25 cellular contexts compared by ENCODE assay signal in genomic region chr10:93206652-93207051, GRCh38.
A peak's percentile ranks its signal among the peaks of the same experiment; 100 is the strongest.
DNase-seq lines count a peak whose midpoint lies in the region; TF ChIP-seq lines count a peak whose summit lies in the region.
"Had no signal": no experiment of that assay in that cellular context is flagged by ENCODE, and none has a peak within 500 bp of the region (broad histone marks: within the 10 kb centered on the region; RNA-seq: fewer than 3 reads in every experiment).

No MANE protein-coding gene starts in this region.

- H3K4me3 ChIP-seq in neural progenitor cell (no peak overlapping the region), neuronal stem cell (ENCODE audit: low read length in 2 of 2) (no peak overlapping the region), suprapubic skin (no peak overlapping the region)
- H3K4me3 ChIP-seq: BLaER1 treated with 17β-estradiol and CSF1 and Interleukin-3, amounts not matched to agents 10 nM and 100 nM; esophagus squamous epithelium; MG63; psoas muscle had no signal

- H3K23ac ChIP-seq in neuronal stem cell (ENCODE audit: low read depth, low read length, poor library complexity), result no peak overlapping the region

- H3K79me1 ChIP-seq in neuronal stem cell (ENCODE audit: low read depth, low read length), result no peaks in the 10 kb centered on the region

- H2BK120ac ChIP-seq in neuronal stem cell (ENCODE audit: low read depth, low read length), result no peak overlapping the region

- TF ChIP-seq POLR2A in suprapubic skin (IDR thresholded peaks at IDR 0.05), result no peak

- DNase-seq in EH (ENCODE audit: low read depth), result peak; percentile 28
- DNase-seq in HT-29 (ENCODE audit: low spot score), result peak; percentile 25
- DNase-seq in endothelial cell (ENCODE audit: low spot score), result peak; percentile 12
- peak; percentile 55 for DNase-seq in neural progenitor cell (ENCODE audit: low spot score)
- no peak for DNase-seq in neuronal stem cell (ENCODE audit: low spot score)
- DNase-seq in suprapubic skin (ENCODE audit: low spot score in 2 of 2), result no peak
- no peak for DNase-seq in RPMI8226
- DNase-seq: activated B cell treated with CpG ODN at 0.5 μM for 24 hours; activated CD4-positive, alpha-beta memory T cell treated with anti-CD3 and anti-CD28 coated beads for 36 hours; activated effector memory CD4-positive, alpha-beta T cell treated with Interleukin-2 at 50 U/mL for 16 hours; activated naive CD8-positive, alpha-beta T cell treated with anti-CD3 and anti-CD28 coated beads for 36 hours; effector memory CD4-positive, alpha-beta T cell; esophagus squamous epithelium; KBM-7; kidney glomerular epithelial cell; mammary epithelial cell; MG63; NCI-H1417; NCI-H2107; NCI-H446; NCI-H82; psoas muscle; Right ventricle myocardium superior; stimulated activated CD8-positive, alpha-beta memory T cell treated with anti-CD3 and anti-CD28 coated beads, Interleukin-4, amount 100 ng/mL, for 48 hours had no signal

- no peak overlapping the region for H4K8ac ChIP-seq in neuronal stem cell (ENCODE audit: low read depth, low read length)

- no peak for TF ChIP-seq CTCF in endothelial cell (IDR thresholded peaks at IDR 0.05; ENCODE audit: unreplicated experiment)
- peak; percentile 19 for TF ChIP-seq CTCF in neural progenitor cell (IDR thresholded peaks at IDR 0.05)
- no peak for TF ChIP-seq CTCF in suprapubic skin (IDR thresholded peaks at IDR 0.05)

- no peak overlapping the region for H2BK12ac ChIP-seq in neuronal stem cell (ENCODE audit: low read length)

- H3K9me3 ChIP-seq in neural progenitor cell (ENCODE audit: low read depth) (no peaks in the 10 kb centered on the region), neuronal stem cell (replicated peaks in 1 of 2; ENCODE audit: control insufficient read depth in 2 of 2, insufficient read depth in 1 of 2, low read depth in 1 of 2, low read length in 2 of 2) (no peaks in the 10 kb centered on the region), suprapubic skin (no peaks in the 10 kb centered on the region)
- H3K9me3 ChIP-seq: BLaER1 treated with 17β-estradiol and CSF1 and Interleukin-3, amounts not matched to agents 10 nM and 100 nM; esophagus squamous epithelium; MG63; psoas muscle had no signal

- TF ChIP-seq EP300 in suprapubic skin (IDR thresholded peaks at IDR 0.05), result no peak

- H4K20me1 ChIP-seq in neural progenitor cell (ENCODE audit: low read depth), result no peaks in the 10 kb centered on the region
- H4K20me1 ChIP-seq: BLaER1 treated with 17β-estradiol and CSF1 and Interleukin-3, amounts not matched to agents 10 nM and 100 nM had no signal

- H3K4me2 ChIP-seq in neural progenitor cell, result no peak overlapping the region
- H3K4me2 ChIP-seq in neuronal stem cell (ENCODE audit: insufficient read depth, low read length, poor library complexity, severe bottlenecking), result no peak overlapping the region
- H3K4me2 ChIP-seq: BLaER1 treated with 17β-estradiol and CSF1 and Interleukin-3, amounts not matched to agents 10 nM and 100 nM had no signal

- H2AFZ ChIP-seq in neural progenitor cell (replicated peaks) (peak overlapping the region; percentile 82), neuronal stem cell (ENCODE audit: low read length) (no peak overlapping the region)

- H3K4me3 Mint-ChIP-seq in endothelial cell (ENCODE audit: unreplicated experiment), result no peak overlapping the region
- H3K4me3 Mint-ChIP-seq in neural progenitor cell, result no peak overlapping the region
- H3K4me3 Mint-ChIP-seq: activated B cell treated with CpG ODN at 0.5 μM for 24 hours; activated CD4-positive, alpha-beta memory T cell treated with anti-CD3 and anti-CD28 coated beads for 36 hours; activated naive CD8-positive, alpha-beta T cell treated with anti-CD3 and anti-CD28 coated beads for 36 hours had no signal

- H3K9ac ChIP-seq in neural progenitor cell (no peak overlapping the region), neuronal stem cell (ENCODE audit: low read depth, low read length, poor library complexity) (no peak overlapping the region)
- H3K9ac ChIP-seq: BLaER1 treated with 17β-estradiol and CSF1 and Interleukin-3, amounts not matched to agents 10 nM and 100 nM had no signal

- H3K27me3 Mint-ChIP-seq in endothelial cell (ENCODE audit: unreplicated experiment), result no peaks in the 10 kb centered on the region
- H3K27me3 Mint-ChIP-seq in neural progenitor cell (ENCODE audit: insufficient read depth, low read depth), result peaks cover 6% of the 10 kb centered on the region
- H3K27me3 Mint-ChIP-seq: activated B cell treated with CpG ODN at 0.5 μM for 24 hours; activated naive CD8-positive, alpha-beta T cell treated with anti-CD3 and anti-CD28 coated beads for 36 hours had no signal

- H3K27ac ChIP-seq in neural progenitor cell, result no peak overlapping the region
- H3K27ac ChIP-seq in neuronal stem cell (replicated peaks; ENCODE audit: low read length), result no peak overlapping the region
- no peak overlapping the region for H3K27ac ChIP-seq in suprapubic skin
- H3K27ac ChIP-seq: BLaER1 treated with 17β-estradiol and CSF1 and Interleukin-3, amounts not matched to agents 10 nM and 100 nM; esophagus squamous epithelium; psoas muscle had no signal

- no CpG with 5 or more reads among the region's 7 CpGs for WGBS in neuronal stem cell (ENCODE audit: extremely low coverage in 2 of 2, insufficient read length in 2 of 2, insufficient replicate concordance in 1 of 2), 2 donors
- WGBS in suprapubic skin, result 89% methylated on average over 7 of the region's 7 CpGs

- H3K36me3 ChIP-seq in neural progenitor cell (no peaks in the 10 kb centered on the region), neuronal stem cell (replicated peaks in 1 of 2; ENCODE audit: control insufficient read depth in 2 of 2, insufficient read depth in 2 of 2, low read length in 2 of 2) (no peaks in the 10 kb centered on the region), suprapubic skin (no peaks in the 10 kb centered on the region)
- H3K36me3 ChIP-seq: BLaER1 treated with 17β-estradiol and CSF1 and Interleukin-3, amounts not matched to agents 10 nM and 100 nM; esophagus squamous epithelium; MG63 had no signal

- H3K14ac ChIP-seq in neuronal stem cell (ENCODE audit: low read length), result no peak overlapping the region

- H2BK5ac ChIP-seq in neuronal stem cell (ENCODE audit: low read length), result no peak overlapping the region

- no peak overlapping the region for H3K18ac ChIP-seq in neuronal stem cell (ENCODE audit: low read length)

- H3K27me3 ChIP-seq in neural progenitor cell (no peaks in the 10 kb centered on the region), neuronal stem cell (ENCODE audit: control insufficient read depth in 3 of 3, insufficient read depth in 3 of 3, low read depth in 1 of 3, low read length in 3 of 3) (no peaks in the 10 kb centered on the region), suprapubic skin (no peaks in the 10 kb centered on the region)
- H3K27me3 ChIP-seq: BLaER1 treated with 17β-estradiol and CSF1 and Interleukin-3, amounts not matched to agents 10 nM and 100 nM; esophagus squamous epithelium; MG63 had no signal

- H4K91ac ChIP-seq in neuronal stem cell (ENCODE audit: low read depth, low read length, poor library complexity), result no peak overlapping the region

- H3K4me1 Mint-ChIP-seq in endothelial cell (ENCODE audit: unreplicated experiment) (no peaks in the 10 kb centered on the region), neural progenitor cell (peaks cover 10% of the 10 kb centered on the region)
- H3K4me1 Mint-ChIP-seq: activated B cell treated with CpG ODN at 0.5 μM for 24 hours; activated naive CD8-positive, alpha-beta T cell treated with anti-CD3 and anti-CD28 coated beads for 36 hours had no signal

- H3K9me3 Mint-ChIP-seq in endothelial cell (ENCODE audit: unreplicated experiment), result no peaks in the 10 kb centered on the region
- no peaks in the 10 kb centered on the region for H3K9me3 Mint-ChIP-seq in neural progenitor cell
- H3K9me3 Mint-ChIP-seq: activated B cell treated with CpG ODN at 0.5 μM for 24 hours; activated CD4-positive, alpha-beta memory T cell treated with anti-CD3 and anti-CD28 coated beads for 36 hours; activated naive CD8-positive, alpha-beta T cell treated with anti-CD3 and anti-CD28 coated beads for 36 hours had no signal

- H3K36me3 Mint-ChIP-seq in endothelial cell (ENCODE audit: low read depth, unreplicated experiment), result no peaks in the 10 kb centered on the region
- H3K36me3 Mint-ChIP-seq in neural progenitor cell, result no peaks in the 10 kb centered on the region
- H3K36me3 Mint-ChIP-seq: activated CD4-positive, alpha-beta memory T cell treated with anti-CD3 and anti-CD28 coated beads for 36 hours; activated naive CD8-positive, alpha-beta T cell treated with anti-CD3 and anti-CD28 coated beads for 36 hours had no signal

- H2BK15ac ChIP-seq in neuronal stem cell (ENCODE audit: low read length), result no peak overlapping the region

- H3F3A ChIP-seq in neural progenitor cell (ENCODE audit: low read depth), result no peaks in the 10 kb centered on the region

- H3K27ac Mint-ChIP-seq in endothelial cell (ENCODE audit: unreplicated experiment), result no peak overlapping the region
- H3K27ac Mint-ChIP-seq in neural progenitor cell, result no peak overlapping the region
- H3K27ac Mint-ChIP-seq: activated B cell treated with CpG ODN at 0.5 μM for 24 hours; activated CD4-positive, alpha-beta memory T cell treated with anti-CD3 and anti-CD28 coated beads for 36 hours; activated naive CD8-positive, alpha-beta T cell treated with anti-CD3 and anti-CD28 coated beads for 36 hours had no signal

- no peaks in the 10 kb centered on the region for H3K79me2 ChIP-seq in neural progenitor cell (ENCODE audit: low read depth)

- no peak overlapping the region for H3K4ac ChIP-seq in neuronal stem cell (ENCODE audit: low read length)

- H3K4me1 ChIP-seq in neural progenitor cell (no peaks in the 10 kb centered on the region), neuronal stem cell (ENCODE audit: control insufficient read depth in 2 of 2, insufficient read depth in 1 of 2, low read depth in 1 of 2, low read length in 2 of 2) (no peaks in the 10 kb centered on the region), suprapubic skin (no peaks in the 10 kb centered on the region)
- H3K4me1 ChIP-seq: esophagus squamous epithelium, psoas muscle had no signal

- H2AK5ac ChIP-seq in neuronal stem cell (ENCODE audit: low read depth, low read length), result no peak overlapping the region

Comparison
In these comparisons a context has a peak if more than half of its experiments do, and no peak if none do; other contexts are left out.
1. DNase-seq: peak in EH (single experiment), HT-29 (single experiment), endothelial cell (single experiment) and neural progenitor cell (single experiment); none in neuronal stem cell (single experiment), suprapubic skin (0 of 2) and RPMI8226 (single experiment).